Comparison of ENCODE assay signal across 1 cellular context in the genomic region with DNA sequence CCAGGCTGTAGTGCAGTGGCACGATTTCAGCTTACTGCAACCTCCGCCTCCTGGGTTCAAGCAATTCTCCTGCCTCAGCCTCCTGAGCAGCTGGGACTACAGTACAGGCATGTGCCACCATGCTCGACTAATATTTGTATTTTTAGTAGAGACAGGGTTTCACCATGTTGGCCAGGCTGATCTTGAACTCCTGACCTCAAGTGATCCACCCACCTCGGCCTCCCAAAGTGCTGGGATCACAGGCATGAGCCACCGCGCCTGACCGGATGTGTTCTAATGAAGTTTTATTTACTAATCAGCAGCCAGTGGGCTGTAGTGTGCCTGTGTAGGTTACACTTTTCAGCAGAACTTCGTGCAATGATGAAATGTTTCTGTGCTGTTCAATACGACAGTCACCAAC.
TF ChIP-seq lines count a peak whose summit lies in the region.
"Not testable (repeated sequence)": the region's sequence is repeated elsewhere in the genome, so short reads cannot be mapped to it uniquely, and the experiment has no call there.

No MANE protein-coding gene starts in this region.

TF ChIP-seq in K562, 482 proteins besides CTCF, POLR2A, EP300 and RAD21:
- TF ChIP-seq DMBX1 (CRISPR knock-in tag; IDR thresholded peaks at IDR 0.05; ENCODE audit: borderline replicate concordance) (peak; percentile 29; the same call in 1 of the 2 replicates), ETV5 (CRISPR knock-in tag; IDR thresholded peaks at IDR 0.05; ENCODE audit: low read depth) (peak; percentile 80), NR2C1 (IDR thresholded peaks at IDR 0.05) (peak; percentile 18; the same call in 1 of the 2 replicates), CC2D1A (IDR thresholded peaks at IDR 0.05) (peak; percentile 44; the same call in 1 of the 2 replicates), NFRKB (IDR thresholded peaks at IDR 0.05; ENCODE audit: low read depth) (peak; percentile 28; the same call in 1 of the 2 replicates), RBFOX2 (IDR thresholded peaks at IDR 0.05; ENCODE audit: low read depth, low read length) (peak; percentile 61), NRF1 (conservative IDR thresholded peaks at IDR 0.05 in 1 of 2, IDR thresholded peaks at IDR 0.05 in 1 of 2) (peak; percentile 24 to 27; a peak in 1 of 4 replicates), ZNF584 (CRISPR knock-in tag; IDR thresholded peaks at IDR 0.05; ENCODE audit: low read depth) (0 out of 2 replicates have a peak, but pooled peaks have one; percentile 28), EGR1 (conservative IDR thresholded peaks at IDR 0.05) (peak; percentile 36; the same call in 1 of the 2 replicates), NR2C2 (CRISPR knock-in tag; IDR thresholded peaks at IDR 0.05) (0 out of 2 replicates have a peak, but pooled peaks have one; percentile 5), NR2C2 (tag; IDR thresholded peaks at IDR 0.05) (peak; percentile 47), CEBPG (tag; conservative IDR thresholded peaks at IDR 0.05 in 1 of 2, IDR thresholded peaks at IDR 0.05 in 1 of 2) (0 out of 4 replicates have a peak, but pooled peaks of 1 of the 2 experiments have one; percentile 24), RBBP5 (IDR thresholded peaks at IDR 0.05; ENCODE audit: borderline replicate concordance, insufficient read depth, low read length, poor library complexity, severe bottlenecking) (peak; percentile 4), ETV1 (tag; conservative IDR thresholded peaks at IDR 0.05; ENCODE audit: low read depth) (0 out of 2 replicates have a peak, but pooled peaks have one; percentile 31), POLR2B (IDR thresholded peaks at IDR 0.05; ENCODE audit: low read depth, partially characterized antibody) (peak; percentile 11), GABPA (tag; conservative IDR thresholded peaks at IDR 0.05; ENCODE audit: low read depth) (0 out of 2 replicates have a peak, but pooled peaks have one; percentile 36)
- TF ChIP-seq, protein P1, sequence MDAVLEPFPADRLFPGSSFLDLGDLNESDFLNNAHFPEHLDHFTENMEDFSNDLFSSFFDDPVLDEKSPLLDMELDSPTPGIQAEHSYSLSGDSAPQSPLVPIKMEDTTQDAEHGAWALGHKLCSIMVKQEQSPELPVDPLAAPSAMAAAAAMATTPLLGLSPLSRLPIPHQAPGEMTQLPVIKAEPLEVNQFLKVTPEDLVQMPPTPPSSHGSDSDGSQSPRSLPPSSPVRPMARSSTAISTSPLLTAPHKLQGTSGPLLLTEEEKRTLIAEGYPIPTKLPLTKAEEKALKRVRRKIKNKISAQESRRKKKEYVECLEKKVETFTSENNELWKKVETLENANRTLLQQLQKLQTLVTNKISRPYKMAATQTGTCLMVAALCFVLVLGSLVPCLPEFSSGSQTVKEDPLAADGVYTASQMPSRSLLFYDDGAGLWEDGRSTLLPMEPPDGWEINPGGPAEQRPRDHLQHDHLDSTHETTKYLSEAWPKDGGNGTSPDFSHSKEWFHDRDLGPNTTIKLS (IDR thresholded peaks at IDR 0.05; ENCODE audit: borderline replicate concordance, low read depth), result 0 out of 2 replicates have a peak, but pooled peaks have one; percentile 4
- not testable (repeated sequence) for TF ChIP-seq NR2C1 (tag; IDR thresholded peaks at IDR 0.05); CEBPG (CRISPR knock-in tag; IDR thresholded peaks at IDR 0.05)
- TF ChIP-seq, protein P2, sequence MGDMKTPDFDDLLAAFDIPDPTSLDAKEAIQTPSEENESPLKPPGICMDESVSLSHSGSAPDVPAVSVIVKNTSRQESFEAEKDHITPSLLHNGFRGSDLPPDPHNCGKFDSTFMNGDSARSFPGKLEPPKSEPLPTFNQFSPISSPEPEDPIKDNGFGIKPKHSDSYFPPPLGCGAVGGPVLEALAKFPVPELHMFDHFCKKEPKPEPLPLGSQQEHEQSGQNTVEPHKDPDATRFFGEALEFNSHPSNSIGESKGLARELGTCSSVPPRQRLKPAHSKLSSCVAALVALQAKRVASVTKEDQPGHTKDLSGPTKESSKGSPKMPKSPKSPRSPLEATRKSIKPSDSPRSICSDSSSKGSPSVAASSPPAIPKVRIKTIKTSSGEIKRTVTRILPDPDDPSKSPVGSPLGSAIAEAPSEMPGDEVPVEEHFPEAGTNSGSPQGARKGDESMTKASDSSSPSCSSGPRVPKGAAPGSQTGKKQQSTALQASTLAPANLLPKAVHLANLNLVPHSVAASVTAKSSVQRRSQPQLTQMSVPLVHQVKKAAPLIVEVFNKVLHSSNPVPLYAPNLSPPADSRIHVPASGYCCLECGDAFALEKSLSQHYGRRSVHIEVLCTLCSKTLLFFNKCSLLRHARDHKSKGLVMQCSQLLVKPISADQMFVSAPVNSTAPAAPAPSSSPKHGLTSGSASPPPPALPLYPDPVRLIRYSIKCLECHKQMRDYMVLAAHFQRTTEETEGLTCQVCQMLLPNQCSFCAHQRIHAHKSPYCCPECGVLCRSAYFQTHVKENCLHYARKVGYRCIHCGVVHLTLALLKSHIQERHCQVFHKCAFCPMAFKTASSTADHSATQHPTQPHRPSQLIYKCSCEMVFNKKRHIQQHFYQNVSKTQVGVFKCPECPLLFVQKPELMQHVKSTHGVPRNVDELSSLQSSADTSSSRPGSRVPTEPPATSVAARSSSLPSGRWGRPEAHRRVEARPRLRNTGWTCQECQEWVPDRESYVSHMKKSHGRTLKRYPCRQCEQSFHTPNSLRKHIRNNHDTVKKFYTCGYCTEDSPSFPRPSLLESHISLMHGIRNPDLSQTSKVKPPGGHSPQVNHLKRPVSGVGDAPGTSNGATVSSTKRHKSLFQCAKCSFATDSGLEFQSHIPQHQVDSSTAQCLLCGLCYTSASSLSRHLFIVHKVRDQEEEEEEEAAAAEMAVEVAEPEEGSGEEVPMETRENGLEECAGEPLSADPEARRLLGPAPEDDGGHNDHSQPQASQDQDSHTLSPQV (IDR thresholded peaks at IDR 0.05), result peak; percentile 63
- TF ChIP-seq, protein P3, sequence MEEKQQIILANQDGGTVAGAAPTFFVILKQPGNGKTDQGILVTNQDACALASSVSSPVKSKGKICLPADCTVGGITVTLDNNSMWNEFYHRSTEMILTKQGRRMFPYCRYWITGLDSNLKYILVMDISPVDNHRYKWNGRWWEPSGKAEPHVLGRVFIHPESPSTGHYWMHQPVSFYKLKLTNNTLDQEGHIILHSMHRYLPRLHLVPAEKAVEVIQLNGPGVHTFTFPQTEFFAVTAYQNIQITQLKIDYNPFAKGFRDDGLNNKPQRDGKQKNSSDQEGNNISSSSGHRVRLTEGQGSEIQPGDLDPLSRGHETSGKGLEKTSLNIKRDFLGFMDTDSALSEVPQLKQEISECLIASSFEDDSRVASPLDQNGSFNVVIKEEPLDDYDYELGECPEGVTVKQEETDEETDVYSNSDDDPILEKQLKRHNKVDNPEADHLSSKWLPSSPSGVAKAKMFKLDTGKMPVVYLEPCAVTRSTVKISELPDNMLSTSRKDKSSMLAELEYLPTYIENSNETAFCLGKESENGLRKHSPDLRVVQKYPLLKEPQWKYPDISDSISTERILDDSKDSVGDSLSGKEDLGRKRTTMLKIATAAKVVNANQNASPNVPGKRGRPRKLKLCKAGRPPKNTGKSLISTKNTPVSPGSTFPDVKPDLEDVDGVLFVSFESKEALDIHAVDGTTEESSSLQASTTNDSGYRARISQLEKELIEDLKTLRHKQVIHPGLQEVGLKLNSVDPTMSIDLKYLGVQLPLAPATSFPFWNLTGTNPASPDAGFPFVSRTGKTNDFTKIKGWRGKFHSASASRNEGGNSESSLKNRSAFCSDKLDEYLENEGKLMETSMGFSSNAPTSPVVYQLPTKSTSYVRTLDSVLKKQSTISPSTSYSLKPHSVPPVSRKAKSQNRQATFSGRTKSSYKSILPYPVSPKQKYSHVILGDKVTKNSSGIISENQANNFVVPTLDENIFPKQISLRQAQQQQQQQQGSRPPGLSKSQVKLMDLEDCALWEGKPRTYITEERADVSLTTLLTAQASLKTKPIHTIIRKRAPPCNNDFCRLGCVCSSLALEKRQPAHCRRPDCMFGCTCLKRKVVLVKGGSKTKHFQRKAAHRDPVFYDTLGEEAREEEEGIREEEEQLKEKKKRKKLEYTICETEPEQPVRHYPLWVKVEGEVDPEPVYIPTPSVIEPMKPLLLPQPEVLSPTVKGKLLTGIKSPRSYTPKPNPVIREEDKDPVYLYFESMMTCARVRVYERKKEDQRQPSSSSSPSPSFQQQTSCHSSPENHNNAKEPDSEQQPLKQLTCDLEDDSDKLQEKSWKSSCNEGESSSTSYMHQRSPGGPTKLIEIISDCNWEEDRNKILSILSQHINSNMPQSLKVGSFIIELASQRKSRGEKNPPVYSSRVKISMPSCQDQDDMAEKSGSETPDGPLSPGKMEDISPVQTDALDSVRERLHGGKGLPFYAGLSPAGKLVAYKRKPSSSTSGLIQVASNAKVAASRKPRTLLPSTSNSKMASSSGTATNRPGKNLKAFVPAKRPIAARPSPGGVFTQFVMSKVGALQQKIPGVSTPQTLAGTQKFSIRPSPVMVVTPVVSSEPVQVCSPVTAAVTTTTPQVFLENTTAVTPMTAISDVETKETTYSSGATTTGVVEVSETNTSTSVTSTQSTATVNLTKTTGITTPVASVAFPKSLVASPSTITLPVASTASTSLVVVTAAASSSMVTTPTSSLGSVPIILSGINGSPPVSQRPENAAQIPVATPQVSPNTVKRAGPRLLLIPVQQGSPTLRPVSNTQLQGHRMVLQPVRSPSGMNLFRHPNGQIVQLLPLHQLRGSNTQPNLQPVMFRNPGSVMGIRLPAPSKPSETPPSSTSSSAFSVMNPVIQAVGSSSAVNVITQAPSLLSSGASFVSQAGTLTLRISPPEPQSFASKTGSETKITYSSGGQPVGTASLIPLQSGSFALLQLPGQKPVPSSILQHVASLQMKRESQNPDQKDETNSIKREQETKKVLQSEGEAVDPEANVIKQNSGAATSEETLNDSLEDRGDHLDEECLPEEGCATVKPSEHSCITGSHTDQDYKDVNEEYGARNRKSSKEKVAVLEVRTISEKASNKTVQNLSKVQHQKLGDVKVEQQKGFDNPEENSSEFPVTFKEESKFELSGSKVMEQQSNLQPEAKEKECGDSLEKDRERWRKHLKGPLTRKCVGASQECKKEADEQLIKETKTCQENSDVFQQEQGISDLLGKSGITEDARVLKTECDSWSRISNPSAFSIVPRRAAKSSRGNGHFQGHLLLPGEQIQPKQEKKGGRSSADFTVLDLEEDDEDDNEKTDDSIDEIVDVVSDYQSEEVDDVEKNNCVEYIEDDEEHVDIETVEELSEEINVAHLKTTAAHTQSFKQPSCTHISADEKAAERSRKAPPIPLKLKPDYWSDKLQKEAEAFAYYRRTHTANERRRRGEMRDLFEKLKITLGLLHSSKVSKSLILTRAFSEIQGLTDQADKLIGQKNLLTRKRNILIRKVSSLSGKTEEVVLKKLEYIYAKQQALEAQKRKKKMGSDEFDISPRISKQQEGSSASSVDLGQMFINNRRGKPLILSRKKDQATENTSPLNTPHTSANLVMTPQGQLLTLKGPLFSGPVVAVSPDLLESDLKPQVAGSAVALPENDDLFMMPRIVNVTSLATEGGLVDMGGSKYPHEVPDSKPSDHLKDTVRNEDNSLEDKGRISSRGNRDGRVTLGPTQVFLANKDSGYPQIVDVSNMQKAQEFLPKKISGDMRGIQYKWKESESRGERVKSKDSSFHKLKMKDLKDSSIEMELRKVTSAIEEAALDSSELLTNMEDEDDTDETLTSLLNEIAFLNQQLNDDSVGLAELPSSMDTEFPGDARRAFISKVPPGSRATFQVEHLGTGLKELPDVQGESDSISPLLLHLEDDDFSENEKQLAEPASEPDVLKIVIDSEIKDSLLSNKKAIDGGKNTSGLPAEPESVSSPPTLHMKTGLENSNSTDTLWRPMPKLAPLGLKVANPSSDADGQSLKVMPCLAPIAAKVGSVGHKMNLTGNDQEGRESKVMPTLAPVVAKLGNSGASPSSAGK (IDR thresholded peaks at IDR 0.05), result 0 out of 2 replicates have a peak, but pooled peaks have one; percentile 27
